ENCODE assay signal across 9 cellular contexts in the genomic region with DNA sequence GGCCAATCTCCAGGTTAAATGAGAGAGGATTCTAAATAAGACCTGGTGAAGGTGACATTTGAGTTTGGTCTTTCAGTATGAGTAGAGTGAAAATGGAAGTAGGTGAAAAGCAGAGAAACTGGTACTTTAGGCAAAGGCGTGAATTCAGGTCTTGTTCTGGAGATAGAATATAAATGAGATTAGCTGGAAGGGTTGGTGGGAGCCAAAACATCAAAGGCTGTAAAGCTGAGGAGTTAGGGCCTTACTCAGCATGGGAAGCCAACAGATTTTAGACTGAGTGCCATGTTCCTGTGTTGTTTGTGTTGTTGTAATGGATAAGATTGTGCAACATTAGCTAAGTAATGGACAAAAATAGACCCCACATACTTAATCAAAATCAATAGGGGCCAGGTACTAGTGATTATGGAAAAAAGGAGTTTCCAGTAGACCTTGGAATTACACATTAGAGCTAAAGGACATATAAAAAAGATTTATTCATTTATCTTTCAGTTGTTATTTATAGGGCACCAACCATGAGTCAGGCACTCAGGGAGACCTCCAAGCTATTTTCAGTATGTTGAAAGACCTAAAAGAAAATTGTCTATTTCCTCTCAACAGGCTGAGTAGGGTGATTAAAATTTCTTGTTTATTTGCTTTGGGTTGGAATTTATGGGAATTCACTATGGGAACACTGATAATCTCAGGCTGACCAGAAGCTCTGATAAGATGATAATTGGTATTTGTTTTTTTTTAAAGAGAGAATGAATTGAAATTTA. TPM values are rescaled to one million over a fixed set of nuclear protein-coding genes. Genes with fewer than 3 reads are reported as not detected.
A peak's percentile ranks its signal among the peaks of the same experiment; 100 is the strongest.
DNase-seq lines count a peak whose midpoint lies in the region; ATAC-seq lines count a peak whose summit lies in the region.
"Had no signal": no experiment of that assay in that cellular context is flagged by ENCODE, and none has a peak within 500 bp of the region (broad histone marks: within the 10 kb centered on the region; RNA-seq: fewer than 3 reads in every experiment).

No MANE protein-coding gene starts in this region.

- H3K4me1 Mint-ChIP-seq in immature natural killer cell = no peaks in the 10 kb centered on the region

- DNase-seq in RPMI7951 (ENCODE audit: low read depth) = peak; percentile 69
- peak; percentile 51 for DNase-seq in non-pigmented ciliary epithelial cell (ENCODE audit: low read depth)
- DNase-seq in activated CD8-positive, alpha-beta memory T cell treated with anti-CD3 and anti-CD28 coated beads, Interleukin-2, amount 50 U/mL, for 4 hours = no peak
- DNase-seq in NCI-H2196 (lab: John Stamatoyannopoulos, UW; ENCODE audit: unreplicated experiment) = no peak
- no peak for DNase-seq in anterior cingulate cortex (lab: John Stamatoyannopoulos, UW)
- no peak for DNase-seq in immature natural killer cell
- DNase-seq: amniotic stem cell had no signal

- H3K4me3 Mint-ChIP-seq in immature natural killer cell = no peak overlapping the region

- ATAC-seq in GM18858 (IDR thresholded peaks at IDR 0.05; ENCODE audit: unreplicated experiment) (peak; percentile 82), HG02852 (IDR thresholded peaks at IDR 0.05; ENCODE audit: unreplicated experiment) (peak; percentile 77)

- no peaks in the 10 kb centered on the region for H3K36me3 Mint-ChIP-seq in immature natural killer cell

- H3K27me3 Mint-ChIP-seq in immature natural killer cell (ENCODE audit: low read depth in 3 of 3) = peaks cover 1 to 10% (median 3%) of the 10 kb centered on the region in 3 donors

- no peak overlapping the region for H3K27ac Mint-ChIP-seq in immature natural killer cell

- no peaks in the 10 kb centered on the region for H3K9me3 Mint-ChIP-seq in immature natural killer cell

RNA-seq across cellular contexts. Expression of gene ARL14, which starts 20.8 kb away (rescaled TPM):
- not detected in 2 replicates for total RNA-seq in RPMI7951 (2014; rRNA removed; shearing (Covaris generic))
- not detected for polyA plus RNA-seq in immature natural killer cell

RNA-seq across cellular contexts. Expression of gene PPM1L, which starts 58.2 kb away (rescaled TPM):
- total RNA-seq in RPMI7951 (2014; rRNA removed; shearing (Covaris generic)) = 0.39 and 1.6 TPM in 2 replicates
- 10 to 100 TPM; 14.8 to 35.5 (median 20.5) TPM for polyA plus RNA-seq in immature natural killer cell

Comparison
In these comparisons a context has a peak if more than half of its experiments do, and no peak if none do; other contexts are left out.
1. DNase-seq: peak in RPMI7951 (single experiment) and non-pigmented ciliary epithelial cell (single experiment); none in activated CD8-positive, alpha-beta memory T cell treated with anti-CD3 and anti-CD28 coated beads, Interleukin-2, amount 50 U/mL, for 4 hours (single experiment), NCI-H2196 (single experiment), anterior cingulate cortex (0 of 58) and immature natural killer cell (0 of 3).